26 cellular contexts compared by ENCODE assay signal in genomic region chrY:19768375-19768774, GRCh38. TPM values are rescaled to one million over a fixed set of nuclear protein-coding genes. Genes with fewer than 3 reads are reported as not detected.
"Had no signal": no experiment of that assay in that cellular context is flagged by ENCODE, and none has a peak within 500 bp of the region (broad histone marks: within the 10 kb centered on the region; RNA-seq: fewer than 3 reads in every experiment).

No MANE protein-coding gene starts in this region.

- H3K9me3 Mint-ChIP-seq: activated B cell treated with CpG ODN at 0.5 μM for 24 hours; activated naive CD8-positive, alpha-beta T cell treated with anti-CD3 and anti-CD28 coated beads for 36 hours; activated T-cell treated with anti-CD3 and anti-CD28 coated beads, Interleukin-2, amount 50 U/mL, for 4 hours; activated T-helper 2 cell treated with anti-CD3 and anti-CD28 coated beads, Interferon-gamma antibody, Interleukin-2, Interleukin-4, amounts not matched to agents 10 μg/mL and 5 μg/mL and 100 μg/mL, durations not matched to agents 14 hours and 24 hours and 36 hours; naive thymus-derived CD4-positive, alpha-beta T cell; neural progenitor cell; T-cell; T-helper 2 cell treated with Interferon-gamma antibody and Interleukin-4, amounts not matched to agents 5 μg/mL and 100 μg/mL, for 36 hours had no signal

- ATAC-seq: activated CD4-positive, alpha-beta T cell treated with anti-CD3 and anti-CD28 coated beads for 36 hours; activated T-cell treated with anti-CD3 and anti-CD28 coated beads, Interleukin-2, amount 50 U/mL, for 4 hours; foreskin keratinocyte; naive thymus-derived CD4-positive, alpha-beta T cell; sciatic nerve; T-cell; upper lobe of right lung had no signal

- H3K36me3 Mint-ChIP-seq: activated naive CD8-positive, alpha-beta T cell treated with anti-CD3 and anti-CD28 coated beads for 36 hours; naive thymus-derived CD4-positive, alpha-beta T cell; neural progenitor cell; T-cell had no signal

- H3K4me3 Mint-ChIP-seq: activated B cell treated with CpG ODN at 0.5 μM for 24 hours; activated CD4-positive, alpha-beta T cell treated with anti-CD3 and anti-CD28 coated beads for 36 hours; activated naive CD8-positive, alpha-beta T cell treated with anti-CD3 and anti-CD28 coated beads for 36 hours; activated T-cell treated with anti-CD3 and anti-CD28 coated beads, Interleukin-2, amount 50 U/mL, for 4 hours; naive thymus-derived CD4-positive, alpha-beta T cell; neural progenitor cell; T-cell; T-helper 2 cell treated with Interferon-gamma antibody and Interleukin-4, amounts not matched to agents 5 μg/mL and 100 μg/mL, for 36 hours had no signal

- DNase-seq: activated B cell treated with CpG ODN at 0.5 μM for 24 hours; activated CD4-positive, alpha-beta T cell treated with anti-CD3 and anti-CD28 coated beads for 36 hours; activated CD4-positive, alpha-beta T cell treated with anti-CD3 and anti-CD28 coated beads, Interleukin-2, amount 50 U/mL, for 4 hours; activated CD8-positive, alpha-beta memory T cell treated with anti-CD3 and anti-CD28 coated beads for 24 hours; activated CD8-positive, alpha-beta memory T cell treated with anti-CD3 and anti-CD28 coated beads, Interleukin-2, amount 50 U/mL, for 4 hours; activated naive CD4-positive, alpha-beta T cell; activated naive CD8-positive, alpha-beta T cell treated with anti-CD3 and anti-CD28 coated beads for 36 hours; activated T-cell treated with anti-CD3 and anti-CD28 coated beads, Interleukin-2, amount 50 U/mL, for 4 hours; cerebellar nuclear complex; foreskin keratinocyte; kidney; naive thymus-derived CD4-positive, alpha-beta T cell; posterior cingulate gyrus; stimulated activated CD4-positive, alpha-beta T cell treated with anti-CD3 and anti-CD28 coated beads, Interleukin-2, amount 100 ng/mL, for 48 hours; stimulated activated CD8-positive, alpha-beta memory T cell treated with anti-CD3 and anti-CD28 coated beads, Interleukin-4, amount 100 ng/mL, for 48 hours; stimulated activated naive CD4-positive, alpha-beta T cell; T-cell; upper lobe of right lung had no signal

- H3K27ac Mint-ChIP-seq: activated B cell treated with CpG ODN at 0.5 μM for 24 hours; activated CD4-positive, alpha-beta T cell treated with anti-CD3 and anti-CD28 coated beads for 36 hours; activated naive CD8-positive, alpha-beta T cell treated with anti-CD3 and anti-CD28 coated beads for 36 hours; activated T-helper 2 cell treated with anti-CD3 and anti-CD28 coated beads, Interferon-gamma antibody, Interleukin-2, Interleukin-4, amounts not matched to agents 10 μg/mL and 5 μg/mL and 100 μg/mL, durations not matched to agents 14 hours and 24 hours and 36 hours; naive thymus-derived CD4-positive, alpha-beta T cell; neural progenitor cell; T-cell; T-helper 2 cell treated with Interferon-gamma antibody and Interleukin-4, amounts not matched to agents 5 μg/mL and 100 μg/mL, for 36 hours had no signal

- H3K4me1 Mint-ChIP-seq: activated B cell treated with CpG ODN at 0.5 μM for 24 hours; activated CD4-positive, alpha-beta T cell treated with anti-CD3 and anti-CD28 coated beads for 36 hours; activated naive CD8-positive, alpha-beta T cell treated with anti-CD3 and anti-CD28 coated beads for 36 hours; naive thymus-derived CD4-positive, alpha-beta T cell; neural progenitor cell; T-cell had no signal

RNA-seq across cellular contexts. Expression of gene KDM5D, which starts 23.8 kb away (rescaled TPM):
- total RNA-seq: fibroblast of lung, glomerular endothelial cell, kidney, mesenteric fat pad, sciatic nerve, smooth muscle cell had no signal
- polyA plus RNA-seq: naive thymus-derived CD4-positive, alpha-beta T cell; smooth muscle cell had no signal
